In genomic region chr19:293436-294110, GRCh38 we compare ENCODE assay signal across 15 cellular contexts. TPM values are rescaled to one million over a fixed set of nuclear protein-coding genes. Genes with fewer than 3 reads are reported as not detected.
A peak's percentile ranks its signal among the peaks of the same experiment; 100 is the strongest.
DNase-seq lines count a peak whose midpoint lies in the region; ATAC-seq and TF ChIP-seq lines count a peak whose summit lies in the region.
"Had no signal": no experiment of that assay in that cellular context is flagged by ENCODE, and none has a peak within 500 bp of the region (broad histone marks: within the 10 kb centered on the region; RNA-seq: fewer than 3 reads in every experiment).

No MANE protein-coding gene starts in this region.

- H3K4me1 Mint-ChIP-seq in brain: peaks cover 14% of the 10 kb centered on the region
- peaks cover 34% of the 10 kb centered on the region for H3K4me1 Mint-ChIP-seq in nephron progenitor cell

- H3K27ac Mint-ChIP-seq in brain (no peak overlapping the region), nephron progenitor cell (no peak overlapping the region)
- H3K27ac Mint-ChIP-seq: H9 had no signal

- H3K27me3 ChIP-seq in upper lobe of right lung: peaks cover 45% of the 10 kb centered on the region

- H3K4me3 Mint-ChIP-seq in brain (peak overlapping the region in 4 of 5 experiments; percentile 26 to 79 (median 58)), nephron progenitor cell (peak overlapping the region; percentile 60)

- no peaks in the 10 kb centered on the region for H3K36me3 Mint-ChIP-seq in brain
- no peaks in the 10 kb centered on the region for H3K36me3 Mint-ChIP-seq in nephron progenitor cell (ENCODE audit: low read depth)

- H3K27ac ChIP-seq in upper lobe of right lung: no peak overlapping the region
- H3K27ac ChIP-seq: BLaER1, SK-N-MC had no signal

- H3K27me3 Mint-ChIP-seq in brain (peaks cover 61% of the 10 kb centered on the region), nephron progenitor cell (ENCODE audit: low read depth, poor library complexity) (peaks cover 57% of the 10 kb centered on the region)

- peaks cover 34% of the 10 kb centered on the region for H3K4me1 ChIP-seq in upper lobe of right lung
- H3K4me1 ChIP-seq: BLaER1 had no signal

- peak; percentile 62 for DNase-seq in activated effector memory CD4-positive, alpha-beta T cell treated with anti-CD3 and anti-CD28 coated beads, Interleukin-2, amount 50 U/mL, for 16 hours
- no peak for DNase-seq in activated effector memory CD4-positive, alpha-beta T cell treated with Interleukin-2 at 50 U/mL for 16 hours
- no peak for DNase-seq in nephron progenitor cell
- peak; percentile 59 for DNase-seq in upper lobe of right lung
- no peak for DNase-seq in NCI-H1436 (lab: John Stamatoyannopoulos, UW)
- DNase-seq in midbrain (lab: John Stamatoyannopoulos, UW): no peak
- DNase-seq in NAMALWA (ENCODE audit: low spot score): no peak
- DNase-seq: IMR-90, Kasumi-1, NCI-H1930, Right ventricle myocardium superior had no signal

- ATAC-seq in upper lobe of right lung: no peak

- TF ChIP-seq CTCF in brain (conservative IDR thresholded peaks at IDR 0.05) (no peak), nephron progenitor cell (IDR thresholded peaks at IDR 0.05) (no peak), upper lobe of right lung (IDR thresholded peaks at IDR 0.05) (no peak)

- H3K9me3 ChIP-seq in upper lobe of right lung: no peaks in the 10 kb centered on the region
- H3K9me3 ChIP-seq: BLaER1 had no signal

- H3K9me3 Mint-ChIP-seq in brain (no peaks in the 10 kb centered on the region), nephron progenitor cell (no peaks in the 10 kb centered on the region)

- intact Hi-C loops in upper lobe of right lung (cut with DNase I): no loop called here

- no peak overlapping the region for H3K4me3 ChIP-seq in upper lobe of right lung
- H3K4me3 ChIP-seq: BLaER1 had no signal

- H3K36me3 ChIP-seq in upper lobe of right lung: no peaks in the 10 kb centered on the region
- H3K36me3 ChIP-seq: BLaER1 had no signal

RNA-seq across cellular contexts. Expression of gene PLPP2, which starts 2.4 kb away (rescaled TPM):
- polyA plus RNA-seq in brain (ENCODE audit: insufficient read depth, low read depth, low replicate concordance): 90.8 TPM
- 5.7 TPM for total RNA-seq in upper lobe of right lung

RNA-seq across cellular contexts. Expression of gene MIER2, which starts 51.0 kb away (rescaled TPM):
- 35.0 TPM for polyA plus RNA-seq in brain (ENCODE audit: insufficient read depth, low read depth, low replicate concordance)
- 43.1 TPM for total RNA-seq in upper lobe of right lung

Comparison
In these comparisons a context has a peak if more than half of its experiments do, and no peak if none do; other contexts are left out.
1. DNase-seq: peak in activated effector memory CD4-positive, alpha-beta T cell treated with anti-CD3 and anti-CD28 coated beads, Interleukin-2, amount 50 U/mL, for 16 hours (single experiment) and upper lobe of right lung (single experiment); none in activated effector memory CD4-positive, alpha-beta T cell treated with Interleukin-2 at 50 U/mL for 16 hours (single experiment), nephron progenitor cell (single experiment), NCI-H1436 (single experiment), midbrain (single experiment) and NAMALWA (single experiment).